In the genomic region with DNA sequence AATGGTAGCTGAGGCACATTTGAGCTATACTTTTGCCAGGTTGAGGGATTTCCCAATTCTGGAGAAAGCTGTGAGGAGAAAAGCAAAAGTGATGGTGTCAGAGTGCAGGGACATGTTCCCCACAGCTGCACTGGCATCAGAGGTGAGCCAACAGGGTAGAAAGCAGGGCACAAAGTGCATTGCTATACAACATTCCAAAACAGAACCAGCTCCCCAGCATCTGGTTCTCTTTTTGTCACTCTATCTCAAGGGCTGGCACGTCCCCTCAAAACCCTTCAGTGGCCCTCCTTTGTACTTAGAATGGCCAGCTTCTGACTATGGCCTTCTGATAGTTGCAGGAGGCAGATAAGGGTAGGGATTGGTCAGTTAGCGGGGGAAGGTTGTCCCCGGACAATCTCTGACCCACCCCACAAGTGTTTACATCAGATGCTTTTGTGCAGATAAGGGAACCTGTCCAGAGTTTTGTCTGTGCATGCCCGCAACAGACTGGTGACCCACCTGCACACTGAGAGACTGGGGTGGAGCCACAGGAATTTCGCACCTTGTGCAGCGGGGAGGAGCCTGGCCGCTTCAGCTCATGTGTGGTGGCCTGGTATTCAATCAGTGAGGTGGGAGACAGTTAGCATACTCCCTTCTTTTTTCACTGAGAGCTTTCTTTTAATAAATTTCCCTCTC, we compare ENCODE assay signal across 1 cellular context.
TF ChIP-seq lines count a peak whose summit lies in the region.

No MANE protein-coding gene starts in this region.

TF ChIP-seq in HepG2, 621 proteins besides CTCF, POLR2A, EP300 and RAD21 (continued from another document):
- TF ChIP-seq, protein P1, sequence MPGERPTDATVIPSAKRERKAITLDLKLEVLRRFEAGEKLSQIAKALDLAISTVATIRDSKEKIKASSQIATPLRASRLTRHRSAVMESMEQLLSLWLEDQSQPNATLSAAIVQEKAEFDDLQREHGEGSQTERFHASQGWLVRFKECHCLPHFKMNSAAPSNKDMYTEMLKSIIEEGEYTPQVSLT (CRISPR knock-in tag; IDR thresholded peaks at IDR 0.05; ENCODE audit: borderline replicate concordance, low read depth) = no peak
- TF ChIP-seq ZNF263 (CRISPR knock-in tag; IDR thresholded peaks at IDR 0.05) (peak; percentile 75), KAT8 (CRISPR knock-in tag; IDR thresholded peaks at IDR 0.05) (no peak), RBFOX2 (IDR thresholded peaks at IDR 0.05; ENCODE audit: low read depth, low read length) (no peak), GLI4 (CRISPR knock-in tag; IDR thresholded peaks at IDR 0.05; ENCODE audit: borderline replicate concordance) (no peak), ZNF362 (CRISPR knock-in tag; IDR thresholded peaks at IDR 0.05; ENCODE audit: borderline replicate concordance) (no peak; the same call in 1 of the 2 replicates), ZNF414 (CRISPR knock-in tag; IDR thresholded peaks at IDR 0.05) (no peak), ZNF530 (CRISPR knock-in tag; IDR thresholded peaks at IDR 0.05; ENCODE audit: low read depth) (no peak), PCBP2 (optimal IDR thresholded peaks at IDR 0.05; ENCODE audit: low read depth, low read length, poor library complexity, severe bottlenecking) (no peak), HOXA7 (CRISPR knock-in tag; IDR thresholded peaks at IDR 0.05) (no peak), KLF16 (CRISPR knock-in tag; IDR thresholded peaks at IDR 0.05) (no peak), SRF (IDR thresholded peaks at IDR 0.05; ENCODE audit: low read depth, low read length) (no peak), ZNF160 (CRISPR knock-in tag; IDR thresholded peaks at IDR 0.05) (no peak), ZNF260 (CRISPR knock-in tag; IDR thresholded peaks at IDR 0.05; ENCODE audit: borderline replicate concordance, low read depth) (no peak), ZNF614 (CRISPR knock-in tag; IDR thresholded peaks at IDR 0.05; ENCODE audit: borderline replicate concordance) (no peak), ATF1 (CRISPR knock-in tag; IDR thresholded peaks at IDR 0.05) (no peak), ZNF589 (CRISPR knock-in tag; conservative IDR thresholded peaks at IDR 0.05) (no peak), ZNF326 (CRISPR knock-in tag; IDR thresholded peaks at IDR 0.05; ENCODE audit: borderline replicate concordance) (no peak), HOMEZ (CRISPR knock-in tag; IDR thresholded peaks at IDR 0.05; ENCODE audit: low read depth) (0 out of 2 replicates have a peak, but pooled peaks have one; percentile 42), AGO2 (optimal IDR thresholded peaks at IDR 0.05; ENCODE audit: low read depth, low read length) (no peak), ZNF850 (CRISPR knock-in tag; conservative IDR thresholded peaks at IDR 0.05) (no peak)
- TF ChIP-seq, protein P2, sequence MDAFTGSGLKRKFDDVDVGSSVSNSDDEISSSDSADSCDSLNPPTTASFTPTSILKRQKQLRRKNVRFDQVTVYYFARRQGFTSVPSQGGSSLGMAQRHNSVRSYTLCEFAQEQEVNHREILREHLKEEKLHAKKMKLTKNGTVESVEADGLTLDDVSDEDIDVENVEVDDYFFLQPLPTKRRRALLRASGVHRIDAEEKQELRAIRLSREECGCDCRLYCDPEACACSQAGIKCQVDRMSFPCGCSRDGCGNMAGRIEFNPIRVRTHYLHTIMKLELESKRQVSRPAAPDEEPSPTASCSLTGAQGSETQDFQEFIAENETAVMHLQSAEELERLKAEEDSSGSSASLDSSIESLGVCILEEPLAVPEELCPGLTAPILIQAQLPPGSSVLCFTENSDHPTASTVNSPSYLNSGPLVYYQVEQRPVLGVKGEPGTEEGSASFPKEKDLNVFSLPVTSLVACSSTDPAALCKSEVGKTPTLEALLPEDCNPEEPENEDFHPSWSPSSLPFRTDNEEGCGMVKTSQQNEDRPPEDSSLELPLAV (CRISPR knock-in tag; conservative IDR thresholded peaks at IDR 0.05; ENCODE audit: low read depth) = no peak
- TF ChIP-seq, protein P3, sequence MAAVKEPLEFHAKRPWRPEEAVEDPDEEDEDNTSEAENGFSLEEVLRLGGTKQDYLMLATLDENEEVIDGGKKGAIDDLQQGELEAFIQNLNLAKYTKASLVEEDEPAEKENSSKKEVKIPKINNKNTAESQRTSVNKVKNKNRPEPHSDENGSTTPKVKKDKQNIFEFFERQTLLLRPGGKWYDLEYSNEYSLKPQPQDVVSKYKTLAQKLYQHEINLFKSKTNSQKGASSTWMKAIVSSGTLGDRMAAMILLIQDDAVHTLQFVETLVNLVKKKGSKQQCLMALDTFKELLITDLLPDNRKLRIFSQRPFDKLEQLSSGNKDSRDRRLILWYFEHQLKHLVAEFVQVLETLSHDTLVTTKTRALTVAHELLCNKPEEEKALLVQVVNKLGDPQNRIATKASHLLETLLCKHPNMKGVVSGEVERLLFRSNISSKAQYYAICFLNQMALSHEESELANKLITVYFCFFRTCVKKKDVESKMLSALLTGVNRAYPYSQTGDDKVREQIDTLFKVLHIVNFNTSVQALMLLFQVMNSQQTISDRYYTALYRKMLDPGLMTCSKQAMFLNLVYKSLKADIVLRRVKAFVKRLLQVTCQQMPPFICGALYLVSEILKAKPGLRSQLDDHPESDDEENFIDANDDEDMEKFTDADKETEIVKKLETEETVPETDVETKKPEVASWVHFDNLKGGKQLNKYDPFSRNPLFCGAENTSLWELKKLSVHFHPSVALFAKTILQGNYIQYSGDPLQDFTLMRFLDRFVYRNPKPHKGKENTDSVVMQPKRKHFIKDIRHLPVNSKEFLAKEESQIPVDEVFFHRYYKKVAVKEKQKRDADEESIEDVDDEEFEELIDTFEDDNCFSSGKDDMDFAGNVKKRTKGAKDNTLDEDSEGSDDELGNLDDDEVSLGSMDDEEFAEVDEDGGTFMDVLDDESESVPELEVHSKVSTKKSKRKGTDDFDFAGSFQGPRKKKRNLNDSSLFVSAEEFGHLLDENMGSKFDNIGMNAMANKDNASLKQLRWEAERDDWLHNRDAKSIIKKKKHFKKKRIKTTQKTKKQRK (IDR thresholded peaks at IDR 0.05; ENCODE audit: low read length) = no peak
- TF ChIP-seq, protein P4, sequence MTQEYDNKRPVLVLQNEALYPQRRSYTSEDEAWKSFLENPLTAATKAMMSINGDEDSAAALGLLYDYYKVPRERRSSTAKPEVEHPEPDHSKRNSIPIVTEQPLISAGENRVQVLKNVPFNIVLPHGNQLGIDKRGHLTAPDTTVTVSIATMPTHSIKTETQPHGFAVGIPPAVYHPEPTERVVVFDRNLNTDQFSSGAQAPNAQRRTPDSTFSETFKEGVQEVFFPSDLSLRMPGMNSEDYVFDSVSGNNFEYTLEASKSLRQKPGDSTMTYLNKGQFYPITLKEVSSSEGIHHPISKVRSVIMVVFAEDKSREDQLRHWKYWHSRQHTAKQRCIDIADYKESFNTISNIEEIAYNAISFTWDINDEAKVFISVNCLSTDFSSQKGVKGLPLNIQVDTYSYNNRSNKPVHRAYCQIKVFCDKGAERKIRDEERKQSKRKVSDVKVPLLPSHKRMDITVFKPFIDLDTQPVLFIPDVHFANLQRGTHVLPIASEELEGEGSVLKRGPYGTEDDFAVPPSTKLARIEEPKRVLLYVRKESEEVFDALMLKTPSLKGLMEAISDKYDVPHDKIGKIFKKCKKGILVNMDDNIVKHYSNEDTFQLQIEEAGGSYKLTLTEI (CRISPR knock-in tag; conservative IDR thresholded peaks at IDR 0.05) = no peak
- TF ChIP-seq, protein P5, sequence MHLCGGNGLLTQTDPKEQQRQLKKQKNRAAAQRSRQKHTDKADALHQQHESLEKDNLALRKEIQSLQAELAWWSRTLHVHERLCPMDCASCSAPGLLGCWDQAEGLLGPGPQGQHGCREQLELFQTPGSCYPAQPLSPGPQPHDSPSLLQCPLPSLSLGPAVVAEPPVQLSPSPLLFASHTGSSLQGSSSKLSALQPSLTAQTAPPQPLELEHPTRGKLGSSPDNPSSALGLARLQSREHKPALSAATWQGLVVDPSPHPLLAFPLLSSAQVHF (CRISPR knock-in tag; IDR thresholded peaks at IDR 0.05) = no peak
